ENCODE assay signal across 1 cellular context in the genomic region with DNA sequence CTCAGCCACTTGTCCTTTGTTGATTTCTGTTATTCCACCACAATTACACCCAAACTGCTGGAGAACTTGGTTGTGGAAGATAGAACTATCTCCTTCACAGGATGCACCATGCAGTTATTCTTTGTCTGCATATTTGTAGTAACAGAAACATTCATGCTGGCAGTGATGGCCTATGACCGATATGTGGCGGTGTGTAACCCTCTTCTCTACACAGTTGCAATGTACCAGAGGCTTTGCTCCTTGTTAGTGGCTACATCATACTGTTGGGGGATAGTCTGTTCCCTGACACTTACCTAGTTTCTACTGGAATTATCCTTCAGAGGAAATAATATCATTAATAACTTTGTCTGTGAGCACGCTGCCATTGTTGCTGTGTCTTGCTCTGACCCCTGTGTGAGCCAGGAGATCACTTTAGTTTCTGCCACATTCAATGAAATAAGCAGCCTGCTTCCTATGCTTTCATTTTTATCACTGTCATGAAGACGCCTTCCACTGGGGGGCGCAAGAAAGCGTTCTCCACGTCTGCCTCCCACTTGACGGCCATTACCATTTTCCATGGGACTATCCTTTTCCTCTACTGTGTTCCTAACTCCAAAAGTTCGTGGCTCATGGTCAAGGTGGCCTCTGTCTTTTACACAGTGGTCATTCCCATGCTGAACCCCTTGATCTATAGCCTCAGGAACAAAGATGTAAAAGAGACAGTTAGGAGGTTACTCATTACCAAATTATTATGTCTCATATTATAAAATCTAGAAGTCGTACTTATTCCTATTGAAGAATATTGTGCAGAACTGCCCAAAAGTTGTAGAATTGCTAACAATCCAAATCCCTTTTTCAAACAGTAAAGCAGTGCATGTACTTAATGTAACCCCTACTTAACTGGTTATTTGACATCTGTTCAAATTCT.
TF ChIP-seq lines count a peak whose summit lies in the region.

No MANE protein-coding gene starts in this region.

TF ChIP-seq in Ishikawa, 13 proteins besides CTCF, POLR2A, EP300 and RAD21 (continued from another document):
- TF ChIP-seq, protein P1, sequence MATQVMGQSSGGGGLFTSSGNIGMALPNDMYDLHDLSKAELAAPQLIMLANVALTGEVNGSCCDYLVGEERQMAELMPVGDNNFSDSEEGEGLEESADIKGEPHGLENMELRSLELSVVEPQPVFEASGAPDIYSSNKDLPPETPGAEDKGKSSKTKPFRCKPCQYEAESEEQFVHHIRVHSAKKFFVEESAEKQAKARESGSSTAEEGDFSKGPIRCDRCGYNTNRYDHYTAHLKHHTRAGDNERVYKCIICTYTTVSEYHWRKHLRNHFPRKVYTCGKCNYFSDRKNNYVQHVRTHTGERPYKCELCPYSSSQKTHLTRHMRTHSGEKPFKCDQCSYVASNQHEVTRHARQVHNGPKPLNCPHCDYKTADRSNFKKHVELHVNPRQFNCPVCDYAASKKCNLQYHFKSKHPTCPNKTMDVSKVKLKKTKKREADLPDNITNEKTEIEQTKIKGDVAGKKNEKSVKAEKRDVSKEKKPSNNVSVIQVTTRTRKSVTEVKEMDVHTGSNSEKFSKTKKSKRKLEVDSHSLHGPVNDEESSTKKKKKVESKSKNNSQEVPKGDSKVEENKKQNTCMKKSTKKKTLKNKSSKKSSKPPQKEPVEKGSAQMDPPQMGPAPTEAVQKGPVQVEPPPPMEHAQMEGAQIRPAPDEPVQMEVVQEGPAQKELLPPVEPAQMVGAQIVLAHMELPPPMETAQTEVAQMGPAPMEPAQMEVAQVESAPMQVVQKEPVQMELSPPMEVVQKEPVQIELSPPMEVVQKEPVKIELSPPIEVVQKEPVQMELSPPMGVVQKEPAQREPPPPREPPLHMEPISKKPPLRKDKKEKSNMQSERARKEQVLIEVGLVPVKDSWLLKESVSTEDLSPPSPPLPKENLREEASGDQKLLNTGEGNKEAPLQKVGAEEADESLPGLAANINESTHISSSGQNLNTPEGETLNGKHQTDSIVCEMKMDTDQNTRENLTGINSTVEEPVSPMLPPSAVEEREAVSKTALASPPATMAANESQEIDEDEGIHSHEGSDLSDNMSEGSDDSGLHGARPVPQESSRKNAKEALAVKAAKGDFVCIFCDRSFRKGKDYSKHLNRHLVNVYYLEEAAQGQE (IDR thresholded peaks at IDR 0.05; ENCODE audit: low read depth): no peak
- TF ChIP-seq FOXM1 (IDR thresholded peaks at IDR 0.05; ENCODE audit: borderline replicate concordance, low read depth): no peak
- TF ChIP-seq EGR1 (IDR thresholded peaks at IDR 0.05): no peak
